In genomic region chr5:60989790-60990189, GRCh38 we compare ENCODE assay signal across 9 cellular contexts.
"Had no signal": no experiment of that assay in that cellular context is flagged by ENCODE, and none has a peak within 500 bp of the region (broad histone marks: within the 10 kb centered on the region; RNA-seq: fewer than 3 reads in every experiment).

No MANE protein-coding gene starts in this region.

- H3K4me3 ChIP-seq: GM23338, K562 had no signal

- DNase-seq: H9, HCEC 1CT, IMR-90, KG1 had no signal

- ATAC-seq: GM23338, K562 had no signal

- H3K4me2 ChIP-seq: GM23338 had no signal

- FAIRE-seq: H1, H54, HTR-8/SVneo, K562 had no signal
